22 cellular contexts compared by ENCODE assay signal in the genomic region with DNA sequence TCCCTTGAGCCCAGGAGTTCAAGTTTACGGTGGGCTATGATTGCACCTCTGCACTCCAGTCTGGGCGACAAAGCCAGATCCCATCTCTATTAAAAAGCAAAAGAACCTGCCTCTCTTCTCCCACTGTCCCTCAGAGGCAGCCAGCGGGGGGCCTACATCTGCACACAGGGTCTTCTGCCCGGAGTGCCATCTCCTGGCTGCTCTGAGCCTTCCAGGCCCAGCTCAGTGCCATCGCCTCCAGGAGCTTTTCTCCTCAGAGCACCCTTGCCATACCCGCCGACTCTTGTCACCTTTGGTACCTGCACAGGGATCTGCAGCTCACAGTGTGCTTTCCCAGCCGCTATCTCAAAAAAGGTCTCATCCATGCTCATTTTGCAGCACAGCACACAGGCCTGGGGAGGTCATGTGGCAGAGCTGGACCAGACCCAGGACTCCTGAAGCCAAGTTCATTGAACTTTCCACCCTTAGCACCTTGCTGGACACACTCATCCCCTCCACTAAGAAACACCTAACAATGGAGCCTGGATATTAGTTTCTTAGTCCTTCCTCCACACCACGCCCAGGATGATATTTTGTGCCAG.
DNase-seq lines count a peak whose midpoint lies in the region; ATAC-seq and TF ChIP-seq lines count a peak whose summit lies in the region.
"Had no signal": no experiment of that assay in that cellular context is flagged by ENCODE, and none has a peak within 500 bp of the region (broad histone marks: within the 10 kb centered on the region; RNA-seq: fewer than 3 reads in every experiment).

No MANE protein-coding gene starts in this region.

- H3K27ac ChIP-seq in DND-41 (ENCODE audit: low read length) (no peak overlapping the region), WERI-Rb-1 (no peak overlapping the region), right lobe of liver (no peak overlapping the region)
- H3K27ac ChIP-seq: 22Rv1, GM23248, KMS-11, SJCRH30 had no signal

- H3K9ac ChIP-seq in DND-41 (ENCODE audit: low read depth, low read length), result no peak overlapping the region
- H3K9ac ChIP-seq: GM23248, KMS-11 had no signal

- DNase-seq in activated CD8-positive, alpha-beta memory T cell treated with anti-CD3 and anti-CD28 coated beads for 24 hours, result peak; percentile 33
- no peak for DNase-seq in activated CD8-positive, alpha-beta memory T cell treated with anti-CD3 and anti-CD28 coated beads, Interleukin-2, amount 50 U/mL, for 48 hours
- DNase-seq in DND-41 (no peak), WERI-Rb-1 (no peak), right lobe of liver (peak in 2 of 3 donors; percentile 35 to 58), foreskin melanocyte (no peak), Kasumi-1 (lab: John Stamatoyannopoulos, UW) (no peak)
- DNase-seq: BE2C, GM23248, NCI-H1105, NCI-H146, NCI-H2029, NCI-H446, NCI-H524 treated with DMSO at 0.1 percent for 48 hours, NCI-H774, PC-3, SJCRH30 had no signal

- ATAC-seq in DND-41 (ENCODE audit: insufficient read depth, low read depth) (0 out of 3 replicates have a peak, but pooled peaks have one; percentile 42), right lobe of liver (peak; percentile 83 to 92 (median 88)), HG03159 (IDR thresholded peaks at IDR 0.05; ENCODE audit: unreplicated experiment) (no peak)
- ATAC-seq: PC-3, SK-N-SH treated with all-trans-retinoic acid at 6 μM for 48 hours had no signal

- no peak for TF ChIP-seq POLR2A in right lobe of liver (IDR thresholded peaks at IDR 0.05)

- intact Hi-C loops in right lobe of liver (cut with DNase I), result no loop called here

- H3K4me3 ChIP-seq in DND-41 (ENCODE audit: low read depth in 1 of 2, low read length in 2 of 2) (no peak overlapping the region), WERI-Rb-1 (ENCODE audit: low read depth, low read length) (no peak overlapping the region), right lobe of liver (no peak overlapping the region)
- H3K4me3 ChIP-seq: GM23248, HAP-1, SJCRH30 had no signal

- H3K4me1 ChIP-seq in DND-41 (ENCODE audit: insufficient read depth, low read length) (no peaks in the 10 kb centered on the region), right lobe of liver (peaks cover 0 to 7% (median 0%) of the 10 kb centered on the region in 4 donors)
- H3K4me1 ChIP-seq: BE2C, HAP-1, SJCRH30 had no signal

- no peaks in the 10 kb centered on the region for H4K20me1 ChIP-seq in DND-41 (ENCODE audit: insufficient read depth, low read length)

- H3K36me3 ChIP-seq in DND-41 (ENCODE audit: insufficient read depth, low read length), result no peaks in the 10 kb centered on the region
- H3K36me3 ChIP-seq in WERI-Rb-1, result no peaks in the 10 kb centered on the region
- H3K36me3 ChIP-seq in right lobe of liver, result no peaks in the 10 kb centered on the region
- H3K36me3 ChIP-seq: BE2C, HAP-1, SJCRH30 had no signal

- H3K27me3 ChIP-seq in DND-41 (ENCODE audit: insufficient read depth, low read length, poor library complexity) (no peaks in the 10 kb centered on the region), WERI-Rb-1 (ENCODE audit: insufficient read depth, low read depth, severe bottlenecking) (no peaks in the 10 kb centered on the region), right lobe of liver (no peaks in the 10 kb centered on the region)
- H3K27me3 ChIP-seq: BE2C, SJCRH30 had no signal

- no peaks in the 10 kb centered on the region for H3K79me2 ChIP-seq in DND-41 (ENCODE audit: insufficient read depth, low read length)

- WGBS in right lobe of liver (ENCODE audit: insufficient coverage, low coverage, low lambda C conversion rate, missing lambda C conversion rate), result 48% methylated on average over 5 of the region's 9 CpGs

- H3K9me3 ChIP-seq in DND-41 (ENCODE audit: insufficient read depth, low read length, severe bottlenecking) (no peaks in the 10 kb centered on the region), WERI-Rb-1 (ENCODE audit: severe bottlenecking) (no peaks in the 10 kb centered on the region), right lobe of liver (no peaks in the 10 kb centered on the region)
- H3K9me3 ChIP-seq: BE2C, HAP-1, SJCRH30 had no signal

- H3K4me2 ChIP-seq in DND-41 (ENCODE audit: insufficient read depth, low read length), result no peak overlapping the region
- H3K4me2 ChIP-seq: KMS-11 had no signal

- no peak overlapping the region for H2AFZ ChIP-seq in DND-41 (ENCODE audit: low read depth, low read length)
- H2AFZ ChIP-seq: GM23248 had no signal

- TF ChIP-seq CTCF in DND-41 (IDR thresholded peaks at IDR 0.05; ENCODE audit: borderline replicate concordance, extremely low read depth, low read length, poor library complexity, severe bottlenecking), result no peak
- TF ChIP-seq CTCF in WERI-Rb-1 (IDR thresholded peaks at IDR 0.05; ENCODE audit: low read depth, low read length), result 0 out of 2 replicates have a peak, but pooled peaks have one; percentile 14
- TF ChIP-seq CTCF in right lobe of liver (IDR thresholded peaks at IDR 0.05), result no peak

Comparison
In these comparisons a context has a peak if more than half of its experiments do, and no peak if none do; other contexts are left out.
1. DNase-seq: peak in activated CD8-positive, alpha-beta memory T cell treated with anti-CD3 and anti-CD28 coated beads for 24 hours (single experiment) and right lobe of liver (2 of 3); none in activated CD8-positive, alpha-beta memory T cell treated with anti-CD3 and anti-CD28 coated beads, Interleukin-2, amount 50 U/mL, for 48 hours (single experiment), DND-41 (single experiment), WERI-Rb-1 (single experiment), foreskin melanocyte (single experiment) and Kasumi-1 (0 of 2).